In the genomic region with DNA sequence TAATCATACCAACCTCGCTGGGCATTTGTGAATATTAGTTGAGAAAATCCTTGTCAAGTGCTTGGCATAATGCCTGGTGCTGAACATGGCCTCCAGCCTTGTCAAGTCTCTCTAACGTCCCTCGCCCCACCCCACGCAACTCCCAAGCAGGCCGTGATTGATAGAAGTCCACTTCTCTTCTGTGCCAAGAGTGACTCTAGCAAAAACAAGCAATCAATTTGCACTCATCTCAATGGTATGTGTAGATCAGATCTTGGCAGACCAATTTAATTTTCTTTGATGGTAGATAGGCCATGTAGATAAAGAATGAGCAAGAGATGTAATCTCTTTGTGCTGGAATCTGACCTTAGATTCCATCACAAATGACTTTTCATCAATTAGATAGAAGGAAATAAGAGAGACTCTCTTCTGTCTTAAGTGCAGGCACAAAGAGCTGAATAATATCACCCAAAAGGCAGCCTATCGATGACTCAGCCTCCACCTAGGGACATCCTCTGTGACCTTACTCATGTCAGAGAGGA, we compare ENCODE assay signal across 17 cellular contexts. TPM values are rescaled to one million over a fixed set of nuclear protein-coding genes. Genes with fewer than 3 reads are reported as not detected.
DNase-seq lines count a peak whose midpoint lies in the region; ATAC-seq and TF ChIP-seq lines count a peak whose summit lies in the region.
"Had no signal": no experiment of that assay in that cellular context is flagged by ENCODE, and none has a peak within 500 bp of the region (broad histone marks: within the 10 kb centered on the region; RNA-seq: fewer than 3 reads in every experiment).

No MANE protein-coding gene starts in this region.

- in situ Hi-C loops in Caki2 (cut with HindIII; ENCODE audit: low pct_unique_long_range_greater_than_20kb, low sequenced_read_pairs): no loop called here

- H2BK5ac ChIP-seq in trophoblast cell (ENCODE audit: low read depth, low read length, poor library complexity): no peak overlapping the region

- H2AK5ac ChIP-seq in trophoblast cell (ENCODE audit: low read length): no peak overlapping the region

- H3K18ac ChIP-seq in trophoblast cell (ENCODE audit: low read length): no peak overlapping the region

- no peaks in the 10 kb centered on the region for H3K9me3 ChIP-seq in trophoblast cell (ENCODE audit: insufficient read depth, low read depth, low read length)

- H2AFZ ChIP-seq in trophoblast cell (ENCODE audit: insufficient read depth, low read length, poor library complexity): no peak overlapping the region
- H2AFZ ChIP-seq: hepatocyte, neural progenitor cell had no signal

- H3K27ac ChIP-seq in trophoblast cell (ENCODE audit: low read depth, low read length): no peak overlapping the region
- H3K27ac ChIP-seq: dorsolateral prefrontal cortex, hepatocyte, neural progenitor cell had no signal

- TF ChIP-seq POLR2A in erythroblast (IDR thresholded peaks at IDR 0.05; ENCODE audit: low read length): no peak

- no peaks in the 10 kb centered on the region for H3K79me2 ChIP-seq in trophoblast cell (ENCODE audit: control insufficient read depth, insufficient read depth, low read length, poor library complexity)
- H3K79me2 ChIP-seq: hepatocyte had no signal

- peaks cover 35% of the 10 kb centered on the region for H3K4me1 Mint-ChIP-seq in activated T-helper 1 cell treated with anti-CD3 and anti-CD28 coated beads, Interleukin-12 subunit alpha, Interleukin-12 subunit beta, Interleukin-2, Interleukin-4 antibody, amounts not matched to agents 30 ng/mL and 10 ng/mL and 1 ng/mL, durations not matched to agents 14 hours and 24 hours and 36 hours (ENCODE audit: low read depth)

- no peak overlapping the region for H3K4me2 ChIP-seq in trophoblast cell (ENCODE audit: low read length)
- H3K4me2 ChIP-seq: hepatocyte, neural progenitor cell had no signal

- H3K4me3 ChIP-seq in trophoblast cell (ENCODE audit: low read depth, low read length): no peak overlapping the region
- H3K4me3 ChIP-seq: dorsolateral prefrontal cortex, hepatocyte, neural progenitor cell had no signal

- H3K9me3 Mint-ChIP-seq in activated T-helper 1 cell treated with anti-CD3 and anti-CD28 coated beads, Interleukin-12 subunit alpha, Interleukin-12 subunit beta, Interleukin-2, Interleukin-4 antibody, amounts not matched to agents 30 ng/mL and 10 ng/mL and 1 ng/mL, durations not matched to agents 14 hours and 24 hours and 36 hours: no peaks in the 10 kb centered on the region
- H3K9me3 Mint-ChIP-seq: activated CD4-positive, alpha-beta T cell treated with anti-CD3 and anti-CD28 coated beads, Interleukin-2, amount 10 ng/mL, durations not matched to agents 24 days and 14 days; activated naive CD4-positive, alpha-beta T cell treated with anti-CD3 and anti-CD28 coated beads, Interleukin-2, amount 10 ng/mL, durations not matched to agents 7 days and 5 days; IgD-negative memory B cell; neural progenitor cell; stimulated activated naive CD8-positive, alpha-beta T cell treated with anti-CD3 and anti-CD28 coated beads, Interleukin-15, Interleukin-2, amounts not matched to agents 100 ng/mL and 50 ng/mL, for 24 hours had no signal

- H3K9ac ChIP-seq in trophoblast cell (ENCODE audit: low read length): no peak overlapping the region
- H3K9ac ChIP-seq: neural progenitor cell had no signal

- H3K36me3 ChIP-seq in trophoblast cell (ENCODE audit: control insufficient read depth in 1 of 2, insufficient read depth in 2 of 2, low read length in 2 of 2): no peaks in the 10 kb centered on the region
- H3K36me3 ChIP-seq: neural progenitor cell had no signal

- ATAC-seq in HG02571 (IDR thresholded peaks at IDR 0.05; ENCODE audit: unreplicated experiment): no peak

- H3K14ac ChIP-seq in trophoblast cell (ENCODE audit: low read length): no peak overlapping the region

- no peak overlapping the region for H4K91ac ChIP-seq in trophoblast cell (ENCODE audit: low read depth, low read length)

- H3K79me1 ChIP-seq in trophoblast cell (ENCODE audit: low read length): peaks cover 3% of the 10 kb centered on the region

- H3K23ac ChIP-seq in trophoblast cell (ENCODE audit: low read length): no peak overlapping the region

- DNase-seq in Caki2 (ENCODE audit: low read depth) (peak; percentile 70), RPMI7951 (ENCODE audit: low read depth) (peak; percentile 88), erythroblast (lab: John Stamatoyannopoulos, UW) (peak; percentile 22 to 37), trophoblast cell (peak; percentile 17 to 77), OCI-M2 (lab: John Stamatoyannopoulos, UW; ENCODE audit: unreplicated experiment) (no peak), NCI-H1417 (lab: John Stamatoyannopoulos, UW) (no peak)
- no peak for DNase-seq in activated T-helper 1 cell treated with anti-CD3 and anti-CD28 coated beads, Interleukin-12 subunit alpha, Interleukin-12 subunit beta, Interleukin-2, Interleukin-4 antibody, amounts not matched to agents 30 ng/mL and 10 ng/mL and 1 ng/mL, durations not matched to agents 14 hours and 24 hours and 36 hours (ENCODE audit: low spot score)
- DNase-seq: activated CD4-positive, alpha-beta T cell treated with anti-CD3 and anti-CD28 coated beads, Interleukin-2, amount 10 ng/mL, durations not matched to agents 24 days and 14 days; activated naive CD4-positive, alpha-beta T cell treated with anti-CD3 and anti-CD28 coated beads, Interleukin-2, amount 10 ng/mL, durations not matched to agents 7 days and 5 days; dorsolateral prefrontal cortex; NCI-H2107 had no signal

- peaks cover 3 to 8% of the 10 kb centered on the region in 2 experiments for H3K4me1 ChIP-seq in trophoblast cell (ENCODE audit: control insufficient read depth in 1 of 2, insufficient read depth in 2 of 2, low read length in 2 of 2)
- H3K4me1 ChIP-seq: neural progenitor cell had no signal

- no peak overlapping the region for H4K12ac ChIP-seq in trophoblast cell (ENCODE audit: low read depth, low read length)

- peaks cover 2% of the 10 kb centered on the region for H3K27me3 Mint-ChIP-seq in activated T-helper 1 cell treated with anti-CD3 and anti-CD28 coated beads, Interleukin-12 subunit alpha, Interleukin-12 subunit beta, Interleukin-2, Interleukin-4 antibody, amounts not matched to agents 30 ng/mL and 10 ng/mL and 1 ng/mL, durations not matched to agents 14 hours and 24 hours and 36 hours (ENCODE audit: insufficient read depth)
- H3K27me3 Mint-ChIP-seq: activated CD4-positive, alpha-beta T cell treated with anti-CD3 and anti-CD28 coated beads, Interleukin-2, amount 10 ng/mL, durations not matched to agents 24 days and 14 days; brain; stimulated activated naive CD8-positive, alpha-beta T cell treated with anti-CD3 and anti-CD28 coated beads, Interleukin-15, Interleukin-2, amounts not matched to agents 100 ng/mL and 50 ng/mL, for 24 hours had no signal

- no peak overlapping the region for H3K27ac Mint-ChIP-seq in activated T-helper 1 cell treated with anti-CD3 and anti-CD28 coated beads, Interleukin-12 subunit alpha, Interleukin-12 subunit beta, Interleukin-2, Interleukin-4 antibody, amounts not matched to agents 30 ng/mL and 10 ng/mL and 1 ng/mL, durations not matched to agents 14 hours and 24 hours and 36 hours
- H3K27ac Mint-ChIP-seq: activated CD4-positive, alpha-beta T cell treated with anti-CD3 and anti-CD28 coated beads, Interleukin-2, amount 10 ng/mL, durations not matched to agents 24 days and 14 days; activated naive CD4-positive, alpha-beta T cell treated with anti-CD3 and anti-CD28 coated beads, Interleukin-2, amount 10 ng/mL, durations not matched to agents 7 days and 5 days; IgD-negative memory B cell; neural progenitor cell; stimulated activated naive CD8-positive, alpha-beta T cell treated with anti-CD3 and anti-CD28 coated beads, Interleukin-15, Interleukin-2, amounts not matched to agents 100 ng/mL and 50 ng/mL, for 24 hours had no signal

- no peak overlapping the region for H2BK120ac ChIP-seq in trophoblast cell (ENCODE audit: insufficient read depth, low read length, poor library complexity)

- no peak overlapping the region for H4K8ac ChIP-seq in trophoblast cell (ENCODE audit: low read depth, low read length)

- H3K36me3 Mint-ChIP-seq in activated T-helper 1 cell treated with anti-CD3 and anti-CD28 coated beads, Interleukin-12 subunit alpha, Interleukin-12 subunit beta, Interleukin-2, Interleukin-4 antibody, amounts not matched to agents 30 ng/mL and 10 ng/mL and 1 ng/mL, durations not matched to agents 14 hours and 24 hours and 36 hours (ENCODE audit: low read depth): peaks cover 32% of the 10 kb centered on the region
- H3K36me3 Mint-ChIP-seq: brain, neural progenitor cell had no signal

- intact Hi-C loops in activated T-helper 1 cell treated with anti-CD3 and anti-CD28 coated beads, Interleukin-12 subunit alpha, Interleukin-12 subunit beta, Interleukin-2, Interleukin-4 antibody, amounts not matched to agents 30 ng/mL and 10 ng/mL and 1 ng/mL, durations not matched to agents 14 hours and 24 hours and 36 hours (cut with micrococcal nuclease): no loop called here

- WGBS in trophoblast cell (ENCODE audit: extremely low coverage, insufficient coverage, insufficient read length): no CpG with 5 or more reads among the region's 6 CpGs

- no peak overlapping the region for H3K4ac ChIP-seq in trophoblast cell (ENCODE audit: low read depth, low read length)

- no peak overlapping the region for H3K4me3 Mint-ChIP-seq in activated T-helper 1 cell treated with anti-CD3 and anti-CD28 coated beads, Interleukin-12 subunit alpha, Interleukin-12 subunit beta, Interleukin-2, Interleukin-4 antibody, amounts not matched to agents 30 ng/mL and 10 ng/mL and 1 ng/mL, durations not matched to agents 14 hours and 24 hours and 36 hours
- H3K4me3 Mint-ChIP-seq: activated CD4-positive, alpha-beta T cell treated with anti-CD3 and anti-CD28 coated beads, Interleukin-2, amount 10 ng/mL, durations not matched to agents 24 days and 14 days; activated naive CD4-positive, alpha-beta T cell treated with anti-CD3 and anti-CD28 coated beads, Interleukin-2, amount 10 ng/mL, durations not matched to agents 7 days and 5 days; brain; IgD-negative memory B cell; neural progenitor cell; stimulated activated naive CD8-positive, alpha-beta T cell treated with anti-CD3 and anti-CD28 coated beads, Interleukin-15, Interleukin-2, amounts not matched to agents 100 ng/mL and 50 ng/mL, for 24 hours had no signal

- no peaks in the 10 kb centered on the region for H3K27me3 ChIP-seq in trophoblast cell (ENCODE audit: insufficient read depth, low read length)
- H3K27me3 ChIP-seq: dorsolateral prefrontal cortex, hepatocyte, neural progenitor cell had no signal

- H2BK12ac ChIP-seq in trophoblast cell (ENCODE audit: low read length): no peak overlapping the region

RNA-seq across cellular contexts. Expression of gene KATNAL1, which starts 31.0 kb away (rescaled TPM):
- total RNA-seq in Caki2 (2014; rRNA removed; shearing (Covaris generic); ENCODE audit: low replicate concordance): 15.1 and 15.8 TPM in 2 replicates
- 22.7 and 25.2 TPM in 2 replicates for total RNA-seq in RPMI7951 (2014; rRNA removed; shearing (Covaris generic))
- 5.2 and 6.2 TPM in 2 replicates for polyA plus RNA-seq in trophoblast cell (2013)
- total RNA-seq in activated T-helper 1 cell treated with anti-CD3 and anti-CD28 coated beads, Interleukin-12 subunit alpha, Interleukin-12 subunit beta, Interleukin-2, Interleukin-4 antibody, amounts not matched to agents 30 ng/mL and 10 ng/mL and 1 ng/mL, durations not matched to agents 14 hours and 24 hours and 36 hours: 8.2 and 8.5 TPM in 2 replicates

Comparison
In these comparisons a context has a peak if more than half of its experiments do, and no peak if none do; other contexts are left out.
1. DNase-seq: peak in Caki2 (single experiment), RPMI7951 (single experiment), erythroblast (2 of 2) and trophoblast cell (2 of 2); none in activated T-helper 1 cell treated with anti-CD3 and anti-CD28 coated beads, Interleukin-12 subunit alpha, Interleukin-12 subunit beta, Interleukin-2, Interleukin-4 antibody, amounts not matched to agents 30 ng/mL and 10 ng/mL and 1 ng/mL, durations not matched to agents 14 hours and 24 hours and 36 hours (single experiment), OCI-M2 (single experiment) and NCI-H1417 (0 of 3).